In genomic region chr2:169480079-169480465, GRCh38 we compare ENCODE assay signal across 8 cellular contexts. TPM values are rescaled to one million over a fixed set of nuclear protein-coding genes. Genes with fewer than 3 reads are reported as not detected.
DNase-seq lines count a peak whose midpoint lies in the region; ATAC-seq and TF ChIP-seq lines count a peak whose summit lies in the region.

No MANE protein-coding gene starts in this region.

- peak overlapping the region; percentile 87 to 94 (median 89) for H3K4me3 Mint-ChIP-seq in brain
- peak overlapping the region; percentile 89 for H3K4me3 Mint-ChIP-seq in mesothelial cell of epicardium

- H3K9me3 Mint-ChIP-seq in brain (peaks cover 0 to 4% (median 0%) of the 10 kb centered on the region in 5 experiments), mesothelial cell of epicardium (no peaks in the 10 kb centered on the region)

- H3K27me3 Mint-ChIP-seq in brain, result peaks cover 5% of the 10 kb centered on the region
- no peaks in the 10 kb centered on the region for H3K27me3 Mint-ChIP-seq in mesothelial cell of epicardium (ENCODE audit: low read depth)

- DNase-seq in AG10803 (ENCODE audit: low read depth), result peak; percentile 8
- DNase-seq in mesothelial cell of epicardium (ENCODE audit: low spot score in 2 of 2, unreplicated experiment in 2 of 2), result no peak
- DNase-seq in Kasumi-1 (lab: John Stamatoyannopoulos, UW), result no peak
- no peak for DNase-seq in NCI-H2029 (lab: John Stamatoyannopoulos, UW)
- no peak for DNase-seq in SW 1271 (lab: John Stamatoyannopoulos, UW)
- no peak for DNase-seq in NCI-H1105 treated with DMSO at 0.1 percent for 48 hours (lab: John Stamatoyannopoulos, UW)

- peaks cover 15% of the 10 kb centered on the region for H3K36me3 Mint-ChIP-seq in brain
- peaks cover 14% of the 10 kb centered on the region for H3K36me3 Mint-ChIP-seq in mesothelial cell of epicardium

- TF ChIP-seq CTCF in AG10803 (conservative IDR thresholded peaks at IDR 0.05; ENCODE audit: low read length) (no peak), brain (conservative IDR thresholded peaks at IDR 0.05) (no peak), mesothelial cell of epicardium (IDR thresholded peaks at IDR 0.05; ENCODE audit: unreplicated experiment) (no peak)

- peak overlapping the region; percentile 83 for H3K4me3 ChIP-seq in AG10803 (ENCODE audit: low read length)

- H3K4me1 Mint-ChIP-seq in brain (peaks cover 40% of the 10 kb centered on the region), mesothelial cell of epicardium (peaks cover 6% of the 10 kb centered on the region)

- H3K27ac Mint-ChIP-seq in brain (peak overlapping the region; percentile 2 to 97 (median 88)), mesothelial cell of epicardium (peak overlapping the region; percentile 86)

- peak; percentile 3 for ATAC-seq in HG02678 (IDR thresholded peaks at IDR 0.05; ENCODE audit: unreplicated experiment)

RNA-seq across cellular contexts. Expression of gene BBS5, which starts 0.8 kb away (rescaled TPM):
- polyA plus RNA-seq in brain (ENCODE audit: insufficient read depth, low read depth, low replicate concordance), result 3.8 TPM
- total RNA-seq in mesothelial cell of epicardium, result 10.2 to 11.4 TPM (median 10.8 TPM) in 3 replicates

RNA-seq across cellular contexts. Expression of gene KLHL41, which starts 29.4 kb away (rescaled TPM):
- 0.29 TPM for polyA plus RNA-seq in brain (ENCODE audit: insufficient read depth, low read depth, low replicate concordance)
- 0.41 to 0.66 TPM (median 0.56 TPM) in 3 replicates for total RNA-seq in mesothelial cell of epicardium
